8 cellular contexts compared by ENCODE assay signal in genomic region chr1:231338270-231339128, GRCh38.
DNase-seq lines count a peak whose midpoint lies in the region; ATAC-seq and TF ChIP-seq lines count a peak whose summit lies in the region.

TSS of gene SPRTN (plus strand) at chr1:231338293. CDS start at chr1:231338384, 91 bp downstream.

- H3K4me3 ChIP-seq in GM08714 (ENCODE audit: low read length) = peak within 1 kb of the TSS; percentile 81
- peak within 1 kb of the TSS; percentile 98 for H3K4me3 ChIP-seq in LNCaP clone FGC (ENCODE audit: low read depth, low read length)

- peak within 1 kb of the TSS; percentile 98 for H3K4me3 Mint-ChIP-seq in stimulated activated effector memory CD8-positive, alpha-beta T cell treated with anti-CD3 and anti-CD28 coated beads, Interleukin-12 subunit alpha, Interleukin-12 subunit beta, amount 100 ng/mL, for 72 hours

- peaks cover 62% of the 10 kb centered on the region for H3K36me3 Mint-ChIP-seq in stimulated activated effector memory CD8-positive, alpha-beta T cell treated with anti-CD3 and anti-CD28 coated beads, Interleukin-12 subunit alpha, Interleukin-12 subunit beta, amount 100 ng/mL, for 72 hours

- H3K9me3 Mint-ChIP-seq in stimulated activated effector memory CD8-positive, alpha-beta T cell treated with anti-CD3 and anti-CD28 coated beads, Interleukin-12 subunit alpha, Interleukin-12 subunit beta, amount 100 ng/mL, for 72 hours = no peaks in the 10 kb centered on the region

- no peak for TF ChIP-seq CTCF in LNCaP clone FGC (IDR thresholded peaks at IDR 0.05; ENCODE audit: control insufficient read depth, extremely low read depth, insufficient read depth)

- H3K4me1 Mint-ChIP-seq in stimulated activated effector memory CD8-positive, alpha-beta T cell treated with anti-CD3 and anti-CD28 coated beads, Interleukin-12 subunit alpha, Interleukin-12 subunit beta, amount 100 ng/mL, for 72 hours = peaks cover 43% of the 10 kb centered on the region

- DNase-seq in LNCaP clone FGC (ENCODE audit: low read depth) = no peak
- peak; percentile 26 for DNase-seq in astrocyte of the hippocampus (ENCODE audit: low read depth, low spot score)
- peak; percentile 95 for DNase-seq in iPS-NIHi11 (ENCODE audit: low spot score)
- no peak for DNase-seq in stimulated activated effector memory CD8-positive, alpha-beta T cell treated with anti-CD3 and anti-CD28 coated beads, Interleukin-12 subunit alpha, Interleukin-12 subunit beta, amount 100 ng/mL, for 72 hours (ENCODE audit: low spot score in 2 of 2)
- no peak for DNase-seq in NCI-H226
- no peak for DNase-seq in T1000 (lab: John Stamatoyannopoulos, UW)

- H3K27ac Mint-ChIP-seq in stimulated activated effector memory CD8-positive, alpha-beta T cell treated with anti-CD3 and anti-CD28 coated beads, Interleukin-12 subunit alpha, Interleukin-12 subunit beta, amount 100 ng/mL, for 72 hours = peak within 1 kb of the TSS; percentile 100

- peak; percentile 12 for ATAC-seq in GM21723 (IDR thresholded peaks at IDR 0.05; ENCODE audit: unreplicated experiment)
- peak; percentile 86 for ATAC-seq in stimulated activated effector memory CD8-positive, alpha-beta T cell treated with anti-CD3 and anti-CD28 coated beads, Interleukin-12 subunit alpha, Interleukin-12 subunit beta, amount 100 ng/mL, for 72 hours

Comparison
In these comparisons a context has a peak if more than half of its experiments do, and no peak if none do; other contexts are left out.
1. DNase-seq: peak in astrocyte of the hippocampus (single experiment) and iPS-NIHi11 (single experiment); none in LNCaP clone FGC (single experiment), stimulated activated effector memory CD8-positive, alpha-beta T cell treated with anti-CD3 and anti-CD28 coated beads, Interleukin-12 subunit alpha, Interleukin-12 subunit beta, amount 100 ng/mL, for 72 hours (0 of 2), NCI-H226 (single experiment) and T1000 (single experiment).